Comparison of ENCODE assay signal across 8 cellular contexts in the genomic region with DNA sequence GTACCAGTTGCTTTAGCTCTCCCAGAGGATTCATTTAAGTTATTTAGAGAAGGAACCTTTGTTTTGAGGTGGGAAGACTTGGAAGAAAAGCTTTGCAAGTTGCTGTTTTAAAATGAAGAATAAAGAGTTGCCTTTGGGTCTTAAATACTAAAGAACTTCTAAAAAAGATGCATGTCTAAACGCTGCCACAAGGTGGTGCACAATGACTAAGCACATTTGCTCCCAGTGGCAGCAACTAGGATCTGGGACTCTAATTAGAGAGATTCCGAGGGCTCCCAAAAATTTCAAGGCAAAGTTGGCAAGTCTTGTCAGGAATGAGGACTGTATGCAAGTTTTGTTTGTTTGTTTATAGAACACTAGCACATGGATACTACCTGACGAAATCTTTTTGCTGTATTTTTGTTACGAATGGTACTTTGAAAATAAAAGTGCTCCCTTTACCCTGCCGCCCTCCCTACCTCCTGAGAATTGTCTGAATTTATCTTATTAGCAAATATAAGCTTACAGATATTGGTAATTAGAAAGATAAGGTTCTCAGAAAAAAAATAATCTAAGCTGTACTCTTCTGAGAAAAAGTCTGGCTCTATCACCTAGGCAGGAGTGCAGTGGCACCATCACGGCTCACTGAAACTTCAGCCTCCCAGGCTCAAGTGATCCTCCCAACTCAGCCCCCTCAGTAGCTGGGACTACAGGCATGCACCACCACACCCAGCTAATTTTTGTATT.
A peak's percentile ranks its signal among the peaks of the same experiment; 100 is the strongest.
DNase-seq lines count a peak whose midpoint lies in the region; FAIRE-seq and TF ChIP-seq lines count a peak whose summit lies in the region.

No MANE protein-coding gene starts in this region.

- H3K36me3 ChIP-seq in ovary: no peaks in the 10 kb centered on the region
- H3K36me3 ChIP-seq in vagina: no peaks in the 10 kb centered on the region

- 32 to 36% (median 34%) methylated on average over 6 of the region's 6 CpGs for WGBS in ovary, 3 donors

- peak; percentile 65 for TF ChIP-seq CTCF in GM12875 (IDR thresholded peaks at IDR 0.05; ENCODE audit: borderline replicate concordance, insufficient read depth, low read depth, low read length)
- peak; percentile 55 to 75 (median 62) for TF ChIP-seq CTCF in ovary (IDR thresholded peaks at IDR 0.05)
- peak; percentile 62 to 73 (median 71) for TF ChIP-seq CTCF in vagina (IDR thresholded peaks at IDR 0.05)

- intact Hi-C loops in ovary (cut with DNase I): loop anchor here in 1 of 4 donors (10.0 kb wide), 3 partner anchors 122 to 1012 kb away; partner anchors contain the start of genes CDC7, GLMN, HFM1 and RPAP2
- intact Hi-C loops in vagina (cut with DNase I): no loop called here

- DNase-seq in ACHN: peak; percentile 72
- peak; percentile 33 for DNase-seq in HS-27A (ENCODE audit: low read depth)
- DNase-seq in NOMO-1 treated with dmso at 0.1 percent for 144 hours (lab: John Stamatoyannopoulos, UW; ENCODE audit: unreplicated experiment): peak; percentile 6
- DNase-seq in activated T-cell treated with anti-CD3 and anti-CD28 coated beads, Interleukin-2, amount 50 U/mL, for 48 hours: peak; percentile 32 to 46
- DNase-seq in frontal cortex (ENCODE audit: low spot score in 2 of 2): peak; percentile 40 to 53
- peak in 4 of 5 donors; percentile 30 to 74 (median 41) for DNase-seq in ovary
- no peak for DNase-seq in vagina (ENCODE audit: extremely low spot score in 2 of 2)

- H3K4me1 ChIP-seq in ovary (ENCODE audit: insufficient read depth): no peaks in the 10 kb centered on the region
- no peaks in the 10 kb centered on the region for H3K4me1 ChIP-seq in vagina

- TF ChIP-seq EP300 in ovary (IDR thresholded peaks at IDR 0.05): no peak

- H3K4me3 ChIP-seq in GM12875 (ENCODE audit: low read depth, low read length) (no peak overlapping the region), ovary (no peak overlapping the region), vagina (no peak overlapping the region)

- no peak for FAIRE-seq in frontal cortex (lab: Jason Lieb, UNC)

- H3K27me3 ChIP-seq in ovary (no peaks in the 10 kb centered on the region), vagina (no peaks in the 10 kb centered on the region)

- TF ChIP-seq POLR2A in ovary (IDR thresholded peaks at IDR 0.05) (no peak), vagina (IDR thresholded peaks at IDR 0.05) (no peak)

- H3K27ac ChIP-seq in ovary: no peak overlapping the region
- no peak overlapping the region for H3K27ac ChIP-seq in vagina

- H3K9me3 ChIP-seq in ovary (no peaks in the 10 kb centered on the region), vagina (no peaks in the 10 kb centered on the region)

- in situ Hi-C loops in ACHN (cut with HindIII; ENCODE audit: low pct_ligation_motif_present, low pct_unique_long_range_greater_than_20kb, low sequenced_read_pairs): no loop called here

Comparison
In these comparisons a context has a peak if more than half of its experiments do, and no peak if none do; other contexts are left out.
1. DNase-seq: peak in ACHN (single experiment), HS-27A (single experiment), NOMO-1 treated with dmso at 0.1 percent for 144 hours (single experiment), activated T-cell treated with anti-CD3 and anti-CD28 coated beads, Interleukin-2, amount 50 U/mL, for 48 hours (2 of 2), frontal cortex (2 of 2) and ovary (4 of 5); none in vagina (0 of 2).
2. Peak in every context shown above with its lines, with median percentiles within 50 percentile points of each other: CTCF ChIP-seq.